Comparison of ENCODE assay signal across 9 cellular contexts in genomic region chr10:20622522-20623270, GRCh38.
DNase-seq lines count a peak whose midpoint lies in the region; ATAC-seq, FAIRE-seq and TF ChIP-seq lines count a peak whose summit lies in the region.
"Had no signal": no experiment of that assay in that cellular context is flagged by ENCODE, and none has a peak within 500 bp of the region (broad histone marks: within the 10 kb centered on the region; RNA-seq: fewer than 3 reads in every experiment).

No MANE protein-coding gene starts in this region.

- DNase-seq in H4 (ENCODE audit: low spot score) (peak; percentile 83), NCI-H748 treated with DMSO at 0.1 percent for 48 hours (lab: John Stamatoyannopoulos, UW) (peak; percentile 34), fibroblast of the conjunctiva (ENCODE audit: low read depth) (peak; percentile 61), H54 (ENCODE audit: insufficient read length, low spot score) (no peak), testis (no peak)
- DNase-seq: NCI-H1930 had no signal

- TF ChIP-seq CTCF in testis (IDR thresholded peaks at IDR 0.05), result no peak

- H3K27ac ChIP-seq in skeletal muscle tissue (ENCODE audit: low read depth, low read length) (peak overlapping the region; percentile 42), testis (peak overlapping the region in 1 of 2 donors; percentile 23)
- H3K27ac ChIP-seq: cardiac muscle cell had no signal

- TF ChIP-seq POLR2A in H54 (IDR thresholded peaks at IDR 0.05; ENCODE audit: low read depth, low read length), result no peak
- TF ChIP-seq POLR2A in testis (IDR thresholded peaks at IDR 0.05), result no peak

- H3K27me3 ChIP-seq in skeletal muscle tissue (ENCODE audit: control insufficient read depth in 3 of 3, insufficient read depth in 3 of 3, low read length in 3 of 3) (no peaks in the 10 kb centered on the region), testis (no peaks in the 10 kb centered on the region)
- H3K27me3 ChIP-seq: cardiac muscle cell had no signal

- WGBS in testis, 2 donors, result 47 to 53% methylated on average over 6 of the region's 6 CpGs

- H3K4me3 ChIP-seq in skeletal muscle tissue (ENCODE audit: low read length in 3 of 3), result no peak overlapping the region
- H3K4me3 ChIP-seq in testis, result no peak overlapping the region
- H3K4me3 ChIP-seq: cardiac muscle cell had no signal

- no peak for FAIRE-seq in H54 (lab: Jason Lieb, UNC)

- no peaks in the 10 kb centered on the region for H3K36me3 ChIP-seq in skeletal muscle tissue (ENCODE audit: control insufficient read depth in 3 of 3, insufficient read depth in 3 of 3, low read length in 3 of 3)
- no peaks in the 10 kb centered on the region for H3K36me3 ChIP-seq in testis (ENCODE audit: low read depth, missing control alignments)
- H3K36me3 ChIP-seq: cardiac muscle cell had no signal

- peaks cover 0 to 3% (median 3%) of the 10 kb centered on the region in 3 donors for H3K4me1 ChIP-seq in skeletal muscle tissue (ENCODE audit: control insufficient read depth in 3 of 3, insufficient read depth in 3 of 3, low read length in 3 of 3)
- H3K4me1 ChIP-seq in testis, result no peaks in the 10 kb centered on the region

- H3K9ac ChIP-seq in skeletal muscle tissue (ENCODE audit: low read depth in 1 of 3, low read length in 3 of 3), result no peak overlapping the region

- intact Hi-C loops in testis (cut with DNase I; ENCODE audit: low total_unique reads), result no loop called here

- no peaks in the 10 kb centered on the region for H3K9me3 ChIP-seq in skeletal muscle tissue (ENCODE audit: control insufficient read depth in 3 of 3, low read length in 3 of 3)
- H3K9me3 ChIP-seq in testis, result no peaks in the 10 kb centered on the region

- ATAC-seq in HG03432 (IDR thresholded peaks at IDR 0.05; ENCODE audit: unreplicated experiment), result no peak

Comparison
In these comparisons a context has a peak if more than half of its experiments do, and no peak if none do; other contexts are left out.
1. DNase-seq: peak in H4 (single experiment), NCI-H748 treated with DMSO at 0.1 percent for 48 hours (single experiment) and fibroblast of the conjunctiva (single experiment); none in H54 (single experiment) and testis (single experiment).